Comparison of ENCODE assay signal across 25 cellular contexts in the genomic region with DNA sequence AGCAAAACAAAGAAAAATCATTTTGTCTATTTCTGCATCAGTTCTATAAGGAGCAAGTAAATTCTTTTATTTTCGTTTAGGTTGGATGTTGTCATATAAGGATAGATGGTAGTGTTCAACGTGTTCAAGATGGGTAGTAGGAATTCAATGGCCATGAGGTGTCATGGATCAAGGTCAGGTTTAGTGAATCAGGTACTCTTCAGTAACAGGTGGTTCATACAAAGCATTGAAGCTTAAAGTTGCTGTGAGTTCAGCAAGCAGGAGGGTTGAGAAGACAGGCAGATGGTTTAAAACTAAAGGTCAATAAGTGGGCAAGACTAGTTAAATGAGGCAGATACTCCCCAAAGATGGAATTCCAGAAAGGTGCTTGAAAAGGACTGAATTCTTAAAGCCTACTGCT. TPM values are rescaled to one million over a fixed set of nuclear protein-coding genes. Genes with fewer than 3 reads are reported as not detected.
A peak's percentile ranks its signal among the peaks of the same experiment; 100 is the strongest.
DNase-seq lines count a peak whose midpoint lies in the region; ATAC-seq, FAIRE-seq and TF ChIP-seq lines count a peak whose summit lies in the region.
"Had no signal": no experiment of that assay in that cellular context is flagged by ENCODE, and none has a peak within 500 bp of the region (broad histone marks: within the 10 kb centered on the region; RNA-seq: fewer than 3 reads in every experiment).

No MANE protein-coding gene starts in this region.

- H4K20me1 ChIP-seq in HepG2 (ENCODE audit: insufficient read depth, low read length) (peaks cover 32% of the 10 kb centered on the region), K562 (replicated peaks; ENCODE audit: control insufficient read depth, insufficient read depth, low read length) (peaks cover 31% of the 10 kb centered on the region)

- H3K4me2 ChIP-seq in HepG2 (ENCODE audit: low read depth, low read length) = no peak overlapping the region
- H3K4me2 ChIP-seq in K562 (ENCODE audit: insufficient read depth, low read length) = no peak overlapping the region
- H3K4me2 ChIP-seq: smooth muscle cell had no signal

- H2AFZ ChIP-seq in HepG2 (ENCODE audit: low read length) = no peak overlapping the region
- H2AFZ ChIP-seq in K562 (ENCODE audit: low read depth, low read length) = no peak overlapping the region

- H3K4me1 ChIP-seq in HepG2 (ENCODE audit: insufficient read depth, low read length) = peaks cover 47% of the 10 kb centered on the region
- peaks cover 0 to 31% (median 13%) of the 10 kb centered on the region in 4 donors for H3K4me1 ChIP-seq in right lobe of liver
- H3K4me1 ChIP-seq in K562 (replicated peaks in 1 of 2; ENCODE audit: control insufficient read depth in 2 of 2, insufficient read depth in 2 of 2, low read length in 2 of 2) = peaks cover 7 to 23% of the 10 kb centered on the region in 2 experiments
- H3K4me1 ChIP-seq in spleen = peaks cover 22 to 98% (median 67%) of the 10 kb centered on the region in 6 donors
- H3K4me1 ChIP-seq: Caco-2 had no signal

- no peaks in the 10 kb centered on the region for H3K9me3 ChIP-seq in HepG2 (ENCODE audit: low read length)
- no peaks in the 10 kb centered on the region for H3K9me3 ChIP-seq in right lobe of liver
- no peaks in the 10 kb centered on the region for H3K9me3 ChIP-seq in K562 (replicated peaks; ENCODE audit: control insufficient read depth, insufficient read depth, low read depth, low read length)
- no peaks in the 10 kb centered on the region for H3K9me3 ChIP-seq in spleen
- H3K9me3 ChIP-seq: Caco-2, stomach had no signal

- TF ChIP-seq EP300 in HepG2 (IDR thresholded peaks at IDR 0.05; ENCODE audit: low read depth in 2 of 2, low read length in 2 of 2) = no peak
- no peak for TF ChIP-seq EP300 in HepG2 (CRISPR knock-in tag; IDR thresholded peaks at IDR 0.05; ENCODE audit: borderline replicate concordance)
- TF ChIP-seq EP300 in K562 (IDR thresholded peaks at IDR 0.05; ENCODE audit: low read length) = no peak

- DNase-seq in HepG2 (ENCODE audit: low spot score) (no peak), right lobe of liver (no peak), NB4 (ENCODE audit: low read depth) (no peak), K562 (ENCODE audit: extremely low read depth in 1 of 4, low spot score in 3 of 4) (no peak), spleen (no peak)
- no peak for DNase-seq in effector CD8-positive, alpha-beta T cell (lab: John Stamatoyannopoulos, UW)
- DNase-seq: activated CD4-positive, alpha-beta T cell treated with anti-CD3 and anti-CD28 coated beads for 48 hours; activated CD8-positive, alpha-beta memory T cell treated with anti-CD3 and anti-CD28 coated beads, Interleukin-2, amount 10 ng/mL, durations not matched to agents 7 days and 5 days; Caco-2; caudate nucleus; GF-D8; immature natural killer cell; left colon; mammary epithelial cell; NCI-H1092; NCI-H1694; NCI-H82; SHP77 treated with DMSO at 0.1 percent for 48 hours; stimulated activated CD4-positive, alpha-beta T cell treated with anti-CD3 and anti-CD28 coated beads, Interleukin-1b, Interleukin-23, amount 100 ng/mL, for 48 hours; stomach had no signal

- BruUV-seq in HepG2 (replicated peaks; lab: Mats Ljungman, UMichigan) = no TSS peak
- BruUV-seq in K562 (replicated peaks; lab: Mats Ljungman, UMichigan) = no TSS peak

- H3K79me2 ChIP-seq in HepG2 (ENCODE audit: insufficient read depth, low read length) (peaks cover 98% of the 10 kb centered on the region), K562 (ENCODE audit: control insufficient read depth, insufficient read depth, low read length) (peaks cover 100% of the 10 kb centered on the region)

- no peak for TF ChIP-seq CTCF in HepG2 (CRISPR knock-in tag; IDR thresholded peaks at IDR 0.05)
- TF ChIP-seq CTCF in right lobe of liver (IDR thresholded peaks at IDR 0.05) = no peak
- no peak for TF ChIP-seq CTCF in NB4 (IDR thresholded peaks at IDR 0.05; ENCODE audit: low read depth, low read length)
- no peak for TF ChIP-seq CTCF in K562 (IDR thresholded peaks at IDR 0.05 in 2 of 3, conservative IDR thresholded peaks at IDR 0.05 in 1 of 3; ENCODE audit: insufficient read depth in 2 of 3, low read depth in 1 of 3, low read length in 3 of 3)
- no peak for TF ChIP-seq CTCF in spleen (IDR thresholded peaks at IDR 0.05 in 8 of 11, conservative IDR thresholded peaks at IDR 0.05 in 3 of 11)

- H3K36me3 ChIP-seq in HepG2 (replicated peaks in 1 of 2; ENCODE audit: control insufficient read depth in 1 of 2, insufficient read depth in 2 of 2, low read length in 2 of 2) (peaks cover 6 to 23% of the 10 kb centered on the region in 2 experiments; a peak in 4 of 5 replicates), right lobe of liver (no peaks in the 10 kb centered on the region), K562 (ENCODE audit: control insufficient read depth, insufficient read depth, low read length) (peaks cover 70% of the 10 kb centered on the region), spleen (peaks cover 0 to 58% (median 2%) of the 10 kb centered on the region in 6 donors)

- TF ChIP-seq RAD21 in HepG2 (CRISPR knock-in tag; IDR thresholded peaks at IDR 0.05) (no peak), K562 (CRISPR knock-in tag; conservative IDR thresholded peaks at IDR 0.05 in 1 of 2, IDR thresholded peaks at IDR 0.05 in 1 of 2) (no peak)

- intact Hi-C loops in HepG2 (cut with micrococcal nuclease; ENCODE audit: unreplicated experiment) (no loop called here), right lobe of liver (cut with DNase I) (no loop called here), K562 (cut with micrococcal nuclease) (no loop called here), spleen (cut with DNase I; ENCODE audit: low total_unique reads) (no loop called here)

- in situ Hi-C loops in HepG2 (cut with HindIII; ENCODE audit: extremely low pct_ligation_motif_present, low pct_unique_long_range_greater_than_20kb) = no loop called here
- in situ Hi-C loops in K562 (cut with MboI) = loop anchor here (25.0 kb wide), 1 partner anchor 1403 kb away; no protein-coding TSS in a partner anchor

- CTCF ChIA-PET in HepG2 (lab: Yijun Ruan, JAX; ENCODE audit: low intra/inter-chr PET ratio, low total read pairs) = no interaction called here
- CTCF ChIA-PET in K562 (lab: Yijun Ruan, JAX; ENCODE audit: low intra/inter-chr PET ratio) = no interaction called here

- TF ChIP-seq POLR2A in HepG2 (IDR thresholded peaks at IDR 0.05; ENCODE audit: insufficient read depth in 1 of 2, low read depth in 2 of 2, low read length in 2 of 2) = no peak
- no peak for TF ChIP-seq POLR2A in right lobe of liver (IDR thresholded peaks at IDR 0.05)
- TF ChIP-seq POLR2A in NB4 (IDR thresholded peaks at IDR 0.05; ENCODE audit: extremely low read depth, insufficient read length) = no peak
- no peak for TF ChIP-seq POLR2A in K562 (conservative IDR thresholded peaks at IDR 0.05)
- TF ChIP-seq POLR2A in spleen (IDR thresholded peaks at IDR 0.05) = no peak

- H3K9me1 ChIP-seq in K562 (ENCODE audit: control insufficient read depth, insufficient read depth, low read length) = no peaks in the 10 kb centered on the region

- ATAC-seq in HepG2 = no peak
- no peak for ATAC-seq in right lobe of liver
- no peak for ATAC-seq in K562
- ATAC-seq in HG03280 (IDR thresholded peaks at IDR 0.05; ENCODE audit: unreplicated experiment) = no peak
- ATAC-seq: activated CD8-positive, alpha-beta memory T cell treated with anti-CD3 and anti-CD28 coated beads, Interleukin-2, amount 10 ng/mL, durations not matched to agents 7 days and 5 days; left colon had no signal

- FAIRE-seq in HepG2 (lab: Jason Lieb, UNC) = no peak
- no peak for FAIRE-seq in K562 (lab: Jason Lieb, UNC)
- FAIRE-seq: astrocyte, RCC 7860 had no signal

- H3K9ac ChIP-seq in HepG2 (ENCODE audit: insufficient read depth, low read depth, low read length) (no peak overlapping the region), K562 (ENCODE audit: insufficient read depth in 1 of 2, low read depth in 2 of 2, low read length in 2 of 2) (no peak overlapping the region)

- WGBS in HepG2 (ENCODE audit: low lambda C conversion rate) = 81% methylated on average over 2 of the region's 2 CpGs
- WGBS in right lobe of liver (ENCODE audit: insufficient coverage, low coverage, low lambda C conversion rate, missing lambda C conversion rate) = 78% methylated on average over 2 of the region's 2 CpGs
- 60% methylated on average over 2 of the region's 2 CpGs for WGBS in K562 (ENCODE audit: insufficient coverage, low coverage, missing lambda C conversion rate)
- 73 to 90% (median 82%) methylated on average over 2 of the region's 2 CpGs for WGBS in spleen, 5 donors

- H3K27me3 ChIP-seq in HepG2 (ENCODE audit: control insufficient read depth in 1 of 2, insufficient read depth in 2 of 2, low read length in 2 of 2) = no peaks in the 10 kb centered on the region
- no peaks in the 10 kb centered on the region for H3K27me3 ChIP-seq in right lobe of liver
- H3K27me3 ChIP-seq in K562 (ENCODE audit: control insufficient read depth in 2 of 2, insufficient read depth in 2 of 2, low read length in 2 of 2) = no peaks in the 10 kb centered on the region
- no peaks in the 10 kb centered on the region for H3K27me3 ChIP-seq in spleen (replicated peaks in 1 of 7)
- H3K27me3 ChIP-seq: stomach had no signal

- POLR2A ChIA-PET in HepG2 (lab: Yijun Ruan, JAX) = no interaction called here
- POLR2A ChIA-PET in K562 (lab: Yijun Ruan, JAX) = interaction anchor here (0.8 to 1.4 kb wide), 4 partner anchors 12 to 27 kb away, joined by 3 to 5 read pairs (median 4); no protein-coding TSS in a partner anchor

- H3K27ac ChIP-seq in HepG2 (ENCODE audit: extremely low read length, insufficient read depth, low read length) (no peak overlapping the region), right lobe of liver (no peak overlapping the region), K562 (ENCODE audit: extremely low read depth, low read depth, low read length) (no peak overlapping the region), spleen (no peak overlapping the region)
- H3K27ac ChIP-seq: stomach, VCaP had no signal

- no peak overlapping the region for H3K4me3 ChIP-seq in HepG2 (replicated peaks in 1 of 3; ENCODE audit: insufficient read depth in 1 of 3, low read depth in 2 of 3, low read length in 3 of 3)
- H3K4me3 ChIP-seq in right lobe of liver = no peak overlapping the region
- peak overlapping the region; percentile 4 for H3K4me3 ChIP-seq in NB4 (ENCODE audit: low read depth, low read length)
- no peak overlapping the region for H3K4me3 ChIP-seq in K562
- H3K4me3 ChIP-seq in spleen = no peak overlapping the region
- H3K4me3 ChIP-seq: smooth muscle cell, stomach had no signal

RNA-seq across cellular contexts. Expression of a gene that starts 5.6 kb away (rescaled TPM):
- total RNA-seq in HepG2 (2016; rRNA removed; fragmentation: Illumina TruSeq; extraction: Trizol) (50.7 and 59.5 TPM in 2 replicates), right lobe of liver (10 to 100 TPM; 23.2 to 40.0 (median 36.3) TPM), K562 (2014; rRNA removed) (110 and 119 TPM in 2 replicates), K562 (2014; rRNA removed; fragmentation: Illumina TruSeq; extraction: Trizol) (144 and 164 TPM in 2 replicates), K562 (2015; rRNA removed; fragmentation: Illumina TruSeq; extraction: Trizol) (141 and 144 TPM in 2 replicates), K562 (2021) (198 and 207 TPM in 2 replicates), spleen (100 to 1,000 TPM in 1 of 7 donors, 10 to 100 TPM in 6; 75.0 to 105 (median 84.8) TPM)
- total RNA-seq in HepG2 (2016; cell fraction: cytosol; rRNA removed; fragmentation: Illumina TruSeq; extraction: Trizol; ENCODE audit: low read depth) = 9.4 and 13.3 TPM in 2 replicates
- total RNA-seq in HepG2 (2016; cell fraction: insoluble cytoplasmic fraction; rRNA removed; fragmentation: Illumina TruSeq; extraction: Trizol) = 50.6 and 54.5 TPM in 2 replicates
- total RNA-seq in HepG2 (2016; cell fraction: membrane; rRNA removed; fragmentation: Illumina TruSeq; extraction: Trizol) = 19.2 and 24.0 TPM in 2 replicates
- 50.0 and 54.9 TPM in 2 replicates for total RNA-seq in HepG2 (2016; cell fraction: nucleus; rRNA removed; fragmentation: Illumina TruSeq; extraction: Trizol)
- polyA plus RNA-seq in HepG2 (2011; rRNA removed) (15.9 and 17.9 TPM in 2 replicates), K562 (2011; rRNA removed) (95.0 and 115 TPM in 2 replicates), K562 (2014; fragmentation: Illumina TruSeq; extraction: Trizol) (137 and 168 TPM in 2 replicates), K562 (2014; fragmentation: Nextera tagmentation; extraction: Ambion mirVana) (10 to 100 TPM; 56.1 to 66.5 TPM), K562 (2014; rRNA removed) (117 and 144 TPM in 2 replicates), spleen (10 to 100 TPM; 34.0 to 48.4 (median 40.2) TPM)
- polyA plus RNA-seq in HepG2 (2011; cell fraction: cytosol; rRNA removed) = 9.5 and 11.8 TPM in 2 replicates
- 57.7 and 73.4 TPM in 2 replicates for polyA plus RNA-seq in HepG2 (2011; cell fraction: nucleus; rRNA removed)
- polyA plus RNA-seq in HepG2 (2012) = 25.8 and 32.8 TPM in 2 replicates
- polyA plus RNA-seq in HepG2 (2016; cell fraction: cytosol; fragmentation: Illumina TruSeq; extraction: Trizol; ENCODE audit: low read depth) = 3.1 and 3.2 TPM in 2 replicates
- 56.2 and 61.3 TPM in 2 replicates for polyA plus RNA-seq in HepG2 (2016; cell fraction: insoluble cytoplasmic fraction; fragmentation: Illumina TruSeq; extraction: Trizol; ENCODE audit: low read depth)
- polyA plus RNA-seq in HepG2 (2016; cell fraction: membrane; fragmentation: Illumina TruSeq; extraction: Trizol; ENCODE audit: low read depth) = 9.0 and 10.3 TPM in 2 replicates
- 70.2 and 76.0 TPM in 2 replicates for polyA plus RNA-seq in HepG2 (2016; cell fraction: nucleus; fragmentation: Illumina TruSeq; extraction: Trizol; ENCODE audit: insufficient read depth, low read depth)
- 25.3 and 62.6 TPM in 2 replicates for polyA minus RNA-seq in HepG2 (2011; rRNA and poly(A)+ RNA removed; ENCODE audit: low replicate concordance)
- 11.8 and 15.0 TPM in 2 replicates for polyA minus RNA-seq in HepG2 (2011; cell fraction: cytosol; rRNA and poly(A)+ RNA removed)
- polyA minus RNA-seq in HepG2 (2011; cell fraction: nucleus; rRNA and poly(A)+ RNA removed) = 91.1 and 123 TPM in 2 replicates
- 93.5 and 286 TPM in 2 replicates for total RNA-seq in K562 (2011; cell fraction: chromatin; rRNA removed; ENCODE audit: low replicate concordance)
- 133 and 154 TPM in 2 replicates for total RNA-seq in K562 (2011; cell fraction: nucleolus; rRNA removed)
- 161 and 217 TPM in 2 replicates for total RNA-seq in K562 (2011; cell fraction: nucleoplasm; rRNA removed)
- polyA plus RNA-seq in K562 (2011; cell fraction: cytosol; rRNA removed) = 61.1 and 102 TPM in 2 replicates
- polyA plus RNA-seq in K562 (2011; cell fraction: nucleus; rRNA removed) = 137 and 144 TPM in 2 replicates
- polyA plus RNA-seq in K562 (2012) = 102 and 214 TPM in 2 replicates
- 121 and 164 TPM in 2 replicates for polyA minus RNA-seq in K562 (2011; rRNA and poly(A)+ RNA removed)
- polyA minus RNA-seq in K562 (2011; cell fraction: cytosol; rRNA and poly(A)+ RNA removed) = 55.3 and 77.4 TPM in 2 replicates
- polyA minus RNA-seq in K562 (2011; cell fraction: nucleus; rRNA and poly(A)+ RNA removed) = 193 and 262 TPM in 2 replicates

RNA-seq across cellular contexts. Expression of a gene that starts 24.2 kb away (rescaled TPM):
- total RNA-seq in HepG2 (2016; rRNA removed; fragmentation: Illumina TruSeq; extraction: Trizol) (50.7 and 59.2 TPM in 2 replicates), right lobe of liver (10 to 100 TPM in 2 of 6 experiments, 1 to 10 TPM in 4; 4.4 to 17.7 (median 6.2) TPM), K562 (2014; rRNA removed) (25.8 and 28.6 TPM in 2 replicates), K562 (2014; rRNA removed; fragmentation: Illumina TruSeq; extraction: Trizol) (16.8 and 26.1 TPM in 2 replicates), K562 (2015; rRNA removed; fragmentation: Illumina TruSeq; extraction: Trizol) (12.1 and 14.0 TPM in 2 replicates), K562 (2021) (29.0 TPM in 2 replicates), spleen (10 to 100 TPM in 3 of 7 donors, 1 to 10 TPM in 4; 4.3 to 12.9 (median 8.8) TPM)
- total RNA-seq in HepG2 (2016; cell fraction: cytosol; rRNA removed; fragmentation: Illumina TruSeq; extraction: Trizol; ENCODE audit: low read depth) = 9.0 and 17.2 TPM in 2 replicates
- total RNA-seq in HepG2 (2016; cell fraction: insoluble cytoplasmic fraction; rRNA removed; fragmentation: Illumina TruSeq; extraction: Trizol) = 53.0 and 54.3 TPM in 2 replicates
- total RNA-seq in HepG2 (2016; cell fraction: membrane; rRNA removed; fragmentation: Illumina TruSeq; extraction: Trizol) = 10.5 and 14.1 TPM in 2 replicates
- 17.0 and 26.9 TPM in 2 replicates for total RNA-seq in HepG2 (2016; cell fraction: nucleus; rRNA removed; fragmentation: Illumina TruSeq; extraction: Trizol)
- polyA plus RNA-seq in HepG2 (2011; rRNA removed) (37.3 and 39.2 TPM in 2 replicates), K562 (2011; rRNA removed) (30.6 and 49.5 TPM in 2 replicates), K562 (2014; fragmentation: Illumina TruSeq; extraction: Trizol) (14.1 and 25.3 TPM in 2 replicates), K562 (2014; fragmentation: Nextera tagmentation; extraction: Ambion mirVana) (100 to 1,000 TPM; 112 to 116 TPM), K562 (2014; rRNA removed) (35.3 and 37.8 TPM in 2 replicates), spleen (10 to 100 TPM; 21.2 to 26.2 (median 26.2) TPM)
- polyA plus RNA-seq in HepG2 (2011; cell fraction: cytosol; rRNA removed) = 39.8 and 50.1 TPM in 2 replicates
- 10.2 and 10.4 TPM in 2 replicates for polyA plus RNA-seq in HepG2 (2011; cell fraction: nucleus; rRNA removed)
- 27.8 and 33.2 TPM in 2 replicates for polyA plus RNA-seq in HepG2 (2012)
- 6.3 and 9.9 TPM in 2 replicates for polyA plus RNA-seq in HepG2 (2016; cell fraction: cytosol; fragmentation: Illumina TruSeq; extraction: Trizol; ENCODE audit: low read depth)
- 35.3 and 35.8 TPM in 2 replicates for polyA plus RNA-seq in HepG2 (2016; cell fraction: insoluble cytoplasmic fraction; fragmentation: Illumina TruSeq; extraction: Trizol; ENCODE audit: low read depth)
- polyA plus RNA-seq in HepG2 (2016; cell fraction: membrane; fragmentation: Illumina TruSeq; extraction: Trizol; ENCODE audit: low read depth) = 7.3 and 7.8 TPM in 2 replicates
- polyA plus RNA-seq in HepG2 (2016; cell fraction: nucleus; fragmentation: Illumina TruSeq; extraction: Trizol; ENCODE audit: insufficient read depth, low read depth) = 19.2 and 21.0 TPM in 2 replicates
- polyA minus RNA-seq in HepG2 (2011; rRNA and poly(A)+ RNA removed; ENCODE audit: low replicate concordance) = 14.9 and 26.4 TPM in 2 replicates
- polyA minus RNA-seq in HepG2 (2011; cell fraction: cytosol; rRNA and poly(A)+ RNA removed) = 3.2 and 3.4 TPM in 2 replicates
- 4.1 TPM in 2 replicates for polyA minus RNA-seq in HepG2 (2011; cell fraction: nucleus; rRNA and poly(A)+ RNA removed)
- total RNA-seq in K562 (2011; cell fraction: chromatin; rRNA removed; ENCODE audit: low replicate concordance) = 10.0 and 12.5 TPM in 2 replicates
- total RNA-seq in K562 (2011; cell fraction: nucleolus; rRNA removed) = 17.1 and 19.0 TPM in 2 replicates
- 19.2 and 21.5 TPM in 2 replicates for total RNA-seq in K562 (2011; cell fraction: nucleoplasm; rRNA removed)
- 37.2 and 46.5 TPM in 2 replicates for polyA plus RNA-seq in K562 (2011; cell fraction: cytosol; rRNA removed)
- polyA plus RNA-seq in K562 (2011; cell fraction: nucleus; rRNA removed) = 32.2 and 54.0 TPM in 2 replicates
- 42.5 and 51.0 TPM in 2 replicates for polyA plus RNA-seq in K562 (2012)
- polyA minus RNA-seq in K562 (2011; rRNA and poly(A)+ RNA removed) = 7.4 and 8.4 TPM in 2 replicates
- polyA minus RNA-seq in K562 (2011; cell fraction: cytosol; rRNA and poly(A)+ RNA removed) = 5.2 and 8.2 TPM in 2 replicates
- 4.3 and 8.8 TPM in 2 replicates for polyA minus RNA-seq in K562 (2011; cell fraction: nucleus; rRNA and poly(A)+ RNA removed)
